ENCODE assay signal across 18 cellular contexts in genomic region chr9:35026671-35027070, GRCh38. TPM values are rescaled to one million over a fixed set of nuclear protein-coding genes. Genes with fewer than 3 reads are reported as not detected.
DNase-seq lines count a peak whose midpoint lies in the region; ATAC-seq and TF ChIP-seq lines count a peak whose summit lies in the region.
"Had no signal": no experiment of that assay in that cellular context is flagged by ENCODE, and none has a peak within 500 bp of the region (broad histone marks: within the 10 kb centered on the region; RNA-seq: fewer than 3 reads in every experiment).

No MANE protein-coding gene starts in this region.

- intact Hi-C loops in A673 (cut with micrococcal nuclease; ENCODE audit: unreplicated experiment) (no loop called here), IMR-90 (cut with micrococcal nuclease) (no loop called here), adrenal gland (cut with DNase I) (no loop called here)

- no peaks in the 10 kb centered on the region for H3K79me1 ChIP-seq in IMR-90 (ENCODE audit: low read depth in 1 of 2, low read length in 2 of 2)

- no peak for TF ChIP-seq RAD21 in IMR-90 (IDR thresholded peaks at IDR 0.05; ENCODE audit: low read length)

- H3K4me2 ChIP-seq in IMR-90 (ENCODE audit: low read depth, low read length), result no peak overlapping the region

- in situ Hi-C loops in IMR-90 (cut with MboI; ENCODE audit: low sequenced_read_pairs), result no loop called here

- H3K18ac ChIP-seq in IMR-90 (ENCODE audit: low read depth, low read length), result no peak overlapping the region

- BruUV-seq in A673 (replicated peaks; lab: Mats Ljungman, UMichigan), result no TSS peak
- no TSS peak for BruUV-seq in IMR-90 (replicated peaks; lab: Mats Ljungman, UMichigan)

- no CpG with 5 or more reads among the region's 3 CpGs for WGBS in IMR-90 (ENCODE audit: extremely low coverage in 2 of 2, insufficient read length in 1 of 2), 2 experiments
- WGBS in adrenal gland, 4 donors, result 37 to 53% (median 41%) methylated on average over 3 of the region's 3 CpGs

- H2BK5ac ChIP-seq in IMR-90 (ENCODE audit: low read depth, low read length, poor library complexity, severe bottlenecking), result no peak overlapping the region

- 0 out of 2 replicates have a peak overlapping the region, but pooled peaks have one; percentile 2 for H3K4ac ChIP-seq in IMR-90 (ENCODE audit: low read depth, low read length)

- H3K4me1 ChIP-seq in A673 (ENCODE audit: insufficient read depth, low read length, poor library complexity, severe bottlenecking) (no peaks in the 10 kb centered on the region), IMR-90 (ENCODE audit: control insufficient read depth, insufficient read depth, low read length) (peaks cover 7% of the 10 kb centered on the region), adrenal gland (replicated peaks in 1 of 2) (peaks cover 12 to 18% of the 10 kb centered on the region in 2 donors), iPS-20b (ENCODE audit: insufficient read depth, low read length) (peaks cover 14% of the 10 kb centered on the region; the same call in 1 of the 2 replicates)

- no peak overlapping the region for H3K27ac Mint-ChIP-seq in activated naive CD8-positive, alpha-beta T cell treated with anti-CD3 and anti-CD28 coated beads, Interleukin-2, amount 50 U/mL, for 24 hours
- H3K27ac Mint-ChIP-seq: activated T-helper 17 cell treated with anti-CD3 and anti-CD28 coated beads, Interleukin-2, amount 50 U/mL, for 72 hours; immature natural killer cell had no signal

- no peak overlapping the region for H2AK9ac ChIP-seq in IMR-90 (replicated peaks; ENCODE audit: low read depth, low read length, poor library complexity)

- H2BK120ac ChIP-seq in IMR-90 (ENCODE audit: low read depth, low read length), result no peak overlapping the region; the same call in 1 of the 2 replicates

- H2AFZ ChIP-seq in IMR-90 (replicated peaks; ENCODE audit: low read length, poor library complexity), result no peak overlapping the region

- H3K4me3 ChIP-seq in A673 (ENCODE audit: low read depth, low read length, poor library complexity, severe bottlenecking) (no peak overlapping the region), IMR-90 (ENCODE audit: insufficient read depth, low read depth, low read length) (no peak overlapping the region), adrenal gland (no peak overlapping the region), iPS-20b (ENCODE audit: low read length) (no peak overlapping the region)
- H3K4me3 ChIP-seq: GM12878, Peyer's patch, stomach had no signal

- H3K4me1 Mint-ChIP-seq in activated naive CD8-positive, alpha-beta T cell treated with anti-CD3 and anti-CD28 coated beads, Interleukin-2, amount 50 U/mL, for 24 hours, result peaks cover 8% of the 10 kb centered on the region
- H3K4me1 Mint-ChIP-seq: immature natural killer cell had no signal

- peak overlapping the region; percentile 61; the same call in 1 of the 2 replicates for H2AK5ac ChIP-seq in IMR-90 (ENCODE audit: low read depth, low read length)

- H3K9me1 ChIP-seq in IMR-90 (ENCODE audit: insufficient read depth, low read length), result peaks cover 8% of the 10 kb centered on the region; the same call in 1 of the 2 replicates

- H2BK15ac ChIP-seq in IMR-90 (ENCODE audit: low read depth, low read length), result no peak overlapping the region

- H3K9ac ChIP-seq in IMR-90 (ENCODE audit: low read depth, low read length) (no peak overlapping the region), iPS-20b (ENCODE audit: low read depth, low read length) (peak overlapping the region; percentile 19; the same call in 1 of the 2 replicates)

- no peak overlapping the region; the same call in 1 of the 2 replicates for H3K23ac ChIP-seq in IMR-90 (ENCODE audit: low read depth, low read length)

- ATAC-seq in IMR-90 (ENCODE audit: low read depth) (peak; percentile 10; the same call in 1 of the 2 replicates), GM21619 (IDR thresholded peaks at IDR 0.05; ENCODE audit: unreplicated experiment) (no peak), GM21526 (IDR thresholded peaks at IDR 0.05; ENCODE audit: low FRiP score, unreplicated experiment) (no peak)
- no peak for ATAC-seq in activated naive CD8-positive, alpha-beta T cell treated with anti-CD3 and anti-CD28 coated beads, Interleukin-2, amount 50 U/mL, for 24 hours
- ATAC-seq: activated T-helper 17 cell treated with anti-CD3 and anti-CD28 coated beads, Interleukin-2, amount 50 U/mL, for 72 hours; GM12878 had no signal

- H4K20me1 ChIP-seq in IMR-90 (ENCODE audit: insufficient read depth, low read length), result no peaks in the 10 kb centered on the region

- no peaks in the 10 kb centered on the region for H3K27me3 ChIP-seq in A673 (replicated peaks; ENCODE audit: insufficient read depth, low read depth, low read length, poor library complexity)
- H3K27me3 ChIP-seq in IMR-90 (ENCODE audit: control insufficient read depth, insufficient read depth, low read length), result no peaks in the 10 kb centered on the region
- H3K27me3 ChIP-seq in adrenal gland, result no peaks in the 10 kb centered on the region
- no peaks in the 10 kb centered on the region for H3K27me3 ChIP-seq in iPS-20b (ENCODE audit: insufficient read depth, low read length)
- H3K27me3 ChIP-seq: Peyer's patch, stomach had no signal

- H3K9me3 ChIP-seq in A673 (ENCODE audit: low read depth, low read length, poor library complexity, severe bottlenecking), result no peaks in the 10 kb centered on the region
- no peaks in the 10 kb centered on the region for H3K9me3 ChIP-seq in IMR-90 (ENCODE audit: control insufficient read depth, insufficient read depth, low read length)
- no peaks in the 10 kb centered on the region for H3K9me3 ChIP-seq in adrenal gland (replicated peaks in 1 of 3)
- peaks cover 20% of the 10 kb centered on the region for H3K9me3 ChIP-seq in iPS-20b (ENCODE audit: insufficient read depth, low read depth, low read length)
- H3K9me3 ChIP-seq: Peyer's patch, stomach had no signal

- H3K4me3 Mint-ChIP-seq in activated naive CD8-positive, alpha-beta T cell treated with anti-CD3 and anti-CD28 coated beads, Interleukin-2, amount 50 U/mL, for 24 hours, result no peak overlapping the region
- H3K4me3 Mint-ChIP-seq: activated T-helper 17 cell treated with anti-CD3 and anti-CD28 coated beads, Interleukin-2, amount 50 U/mL, for 72 hours; CD8-positive, alpha-beta memory T cell; immature natural killer cell had no signal

- no peaks in the 10 kb centered on the region for H3K9me3 Mint-ChIP-seq in activated naive CD8-positive, alpha-beta T cell treated with anti-CD3 and anti-CD28 coated beads, Interleukin-2, amount 50 U/mL, for 24 hours
- H3K9me3 Mint-ChIP-seq: activated T-helper 17 cell treated with anti-CD3 and anti-CD28 coated beads, Interleukin-2, amount 50 U/mL, for 72 hours; CD8-positive, alpha-beta memory T cell; immature natural killer cell had no signal

- no peak for TF ChIP-seq POLR2A in IMR-90 (IDR thresholded peaks at IDR 0.05; ENCODE audit: low read depth, low read length)
- TF ChIP-seq POLR2A in adrenal gland (IDR thresholded peaks at IDR 0.05), result peak in 1 of 2 donors; percentile 4

- POLR2A ChIA-PET in A673 (lab: Charles Lee; ENCODE audit: low non-redundant PET) (no interaction called here), IMR-90 (lab: Charles Lee; ENCODE audit: unreplicated experiment) (no interaction called here)

- CTCF ChIA-PET in A673 (lab: Charles Lee), result no interaction called here
- CTCF ChIA-PET in IMR-90 (lab: Yijun Ruan, JAX), result no interaction called here

- H3K27ac ChIP-seq in A673 (ENCODE audit: low read depth, low read length, poor library complexity, severe bottlenecking) (peak overlapping the region; percentile 54), IMR-90 (ENCODE audit: insufficient read depth, low read length) (no peak overlapping the region), adrenal gland (peak overlapping the region; percentile 74 to 88 (median 82)), iPS-20b (ENCODE audit: low read length) (peak overlapping the region; percentile 27)
- H3K27ac ChIP-seq: Peyer's patch, stomach, VCaP had no signal

- no peak overlapping the region for H3K56ac ChIP-seq in IMR-90 (ENCODE audit: extremely low read depth, insufficient read depth, low read length)

- peak; percentile 23 for DNase-seq in A673 (ENCODE audit: low spot score)
- DNase-seq in IMR-90, result no peak
- DNase-seq in adrenal gland, result peak in 2 of 7 donors; percentile 30 to 43
- no peak for DNase-seq in UCSD-AML1 (lab: John Stamatoyannopoulos, UW; ENCODE audit: unreplicated experiment)
- no peak for DNase-seq in activated naive CD8-positive, alpha-beta T cell treated with anti-CD3 and anti-CD28 coated beads, Interleukin-2, amount 50 U/mL, for 24 hours
- DNase-seq: amniotic stem cell; CD8-positive, alpha-beta memory T cell; immature natural killer cell; NCI-H1048; NCI-H774; Peyer's patch; stomach had no signal

- peak overlapping the region in 1 of 2 experiments; percentile 6; a peak in 1 of 4 replicates for H4K8ac ChIP-seq in IMR-90 (ENCODE audit: low read depth in 2 of 2, low read length in 2 of 2)

- H3K36me3 ChIP-seq in A673 (ENCODE audit: insufficient read depth, low read length, poor library complexity, severe bottlenecking) (no peaks in the 10 kb centered on the region), IMR-90 (ENCODE audit: control insufficient read depth, insufficient read depth, low read length) (peaks cover 3% of the 10 kb centered on the region; the same call in 1 of the 2 replicates), adrenal gland (replicated peaks in 1 of 2) (peaks cover 0 to 9% of the 10 kb centered on the region in 2 donors), iPS-20b (ENCODE audit: insufficient read depth, low read depth, low read length) (peaks cover 9% of the 10 kb centered on the region; the same call in 1 of the 2 replicates)

- no peaks in the 10 kb centered on the region for H3K27me3 Mint-ChIP-seq in activated naive CD8-positive, alpha-beta T cell treated with anti-CD3 and anti-CD28 coated beads, Interleukin-2, amount 50 U/mL, for 24 hours
- H3K27me3 Mint-ChIP-seq: activated T-helper 17 cell treated with anti-CD3 and anti-CD28 coated beads, Interleukin-2, amount 50 U/mL, for 72 hours; CD8-positive, alpha-beta memory T cell had no signal

- no peak for TF ChIP-seq CTCF in A673 (conservative IDR thresholded peaks at IDR 0.05; ENCODE audit: low read depth, low read length)
- TF ChIP-seq CTCF in IMR-90 (conservative IDR thresholded peaks at IDR 0.05; ENCODE audit: low read depth, low read length), result no peak
- no peak for TF ChIP-seq CTCF in adrenal gland (IDR thresholded peaks at IDR 0.05)

- H2BK20ac ChIP-seq in IMR-90 (ENCODE audit: low read depth, low read length), result peak overlapping the region; percentile 3; the same call in 1 of the 2 replicates

- no peak overlapping the region for H4K5ac ChIP-seq in IMR-90 (ENCODE audit: low read depth, low read length)

- dilution Hi-C loops in IMR-90 (cut with HindIII; ENCODE audit: low sequenced_read_pairs, unreplicated experiment), result no loop called here

- no peak overlapping the region for H4K91ac ChIP-seq in IMR-90 (ENCODE audit: insufficient read depth, low read depth, low read length)

- H3K14ac ChIP-seq in IMR-90 (replicated peaks; ENCODE audit: low read depth, low read length), result no peak overlapping the region; the same call in 1 of the 2 replicates

- H3K36me3 Mint-ChIP-seq in activated naive CD8-positive, alpha-beta T cell treated with anti-CD3 and anti-CD28 coated beads, Interleukin-2, amount 50 U/mL, for 24 hours (ENCODE audit: low read depth), result no peaks in the 10 kb centered on the region

RNA-seq across cellular contexts. Expression of gene DNAJB5, which starts 37.1 kb away (rescaled TPM):
- total RNA-seq in A673 (2021) (11.9 and 13.0 TPM in 2 replicates), IMR-90 (2012; rRNA removed) (11.7 and 14.9 TPM in 2 replicates), adrenal gland (10 to 100 TPM in 7 of 8 donors, 1 to 10 TPM in 1; 9.0 to 22.4 (median 14.1) TPM)
- polyA plus RNA-seq in IMR-90 (2012; rRNA removed) (9.9 and 11.4 TPM in 2 replicates), adrenal gland (10 to 100 TPM; 13.4 to 19.8 (median 16.6) TPM)
- 6.4 and 9.0 TPM in 2 replicates for polyA plus RNA-seq in IMR-90 (2012; cell fraction: cytosol; rRNA removed)
- polyA plus RNA-seq in IMR-90 (2012; cell fraction: nucleus; rRNA removed; ENCODE audit: low replicate concordance), result 3.5 and 4.0 TPM in 2 replicates

RNA-seq across cellular contexts. Expression of gene VCP, which starts 45.8 kb away (rescaled TPM):
- total RNA-seq in A673 (2021) (625 and 643 TPM in 2 replicates), IMR-90 (2012; rRNA removed) (492 and 516 TPM in 2 replicates), adrenal gland (100 to 1,000 TPM; 193 to 398 (median 251) TPM)
- polyA plus RNA-seq in IMR-90 (2012; rRNA removed) (291 and 292 TPM in 2 replicates), adrenal gland (100 to 1,000 TPM in 1 of 3 donors, 10 to 100 TPM in 2; 65.1 to 393 (median 73.9) TPM)
- 120 and 175 TPM in 2 replicates for polyA plus RNA-seq in IMR-90 (2012; cell fraction: cytosol; rRNA removed)
- 208 and 316 TPM in 2 replicates for polyA plus RNA-seq in IMR-90 (2012; cell fraction: nucleus; rRNA removed; ENCODE audit: low replicate concordance)

RNA-seq across cellular contexts. Expression of gene FANCG, which starts 53.1 kb away (rescaled TPM):
- total RNA-seq in A673 (2021) (104 and 110 TPM in 2 replicates), IMR-90 (2012; rRNA removed) (13.9 and 16.1 TPM in 2 replicates), adrenal gland (10 to 100 TPM in 6 of 8 donors, 1 to 10 TPM in 2; 7.6 to 28.2 (median 12.1) TPM)
- polyA plus RNA-seq in IMR-90 (2012; rRNA removed) (19.3 and 20.4 TPM in 2 replicates), adrenal gland (10 to 100 TPM in 2 of 3 donors, 1 to 10 TPM in 1; 5.5 to 31.2 (median 26.5) TPM)
- polyA plus RNA-seq in IMR-90 (2012; cell fraction: cytosol; rRNA removed), result 7.4 and 21.5 TPM in 2 replicates
- polyA plus RNA-seq in IMR-90 (2012; cell fraction: nucleus; rRNA removed; ENCODE audit: low replicate concordance), result 58.3 and 59.6 TPM in 2 replicates
